ENCODE assay signal across 14 cellular contexts in genomic region chr10:77586719-77587423, GRCh38. TPM values are rescaled to one million over a fixed set of nuclear protein-coding genes. Genes with fewer than 3 reads are reported as not detected.
DNase-seq lines count a peak whose midpoint lies in the region; ATAC-seq, FAIRE-seq and TF ChIP-seq lines count a peak whose summit lies in the region.
"Had no signal": no experiment of that assay in that cellular context is flagged by ENCODE, and none has a peak within 500 bp of the region (broad histone marks: within the 10 kb centered on the region; RNA-seq: fewer than 3 reads in every experiment).

No MANE protein-coding gene starts in this region.

- no peaks in the 10 kb centered on the region for H3K9me3 Mint-ChIP-seq in T-cell
- H3K9me3 Mint-ChIP-seq: activated CD8-positive, alpha-beta T cell treated with anti-CD3 and anti-CD28 coated beads for 36 hours had no signal

- no peaks in the 10 kb centered on the region for H3K79me1 ChIP-seq in mesendoderm (ENCODE audit: low read length)

- TF ChIP-seq EP300 in HepG2 (IDR thresholded peaks at IDR 0.05; ENCODE audit: low read depth in 2 of 2, low read length in 2 of 2) (no peak), HepG2 (CRISPR knock-in tag; IDR thresholded peaks at IDR 0.05; ENCODE audit: borderline replicate concordance) (no peak)

- POLR2A ChIA-PET in HepG2 (lab: Yijun Ruan, JAX) (no interaction called here), T-cell (lab: Charles Lee) (interaction anchor here in 1 of 2 donors (0.5 kb wide), 1 partner anchor 163 kb away, joined by 9 read pairs; no protein-coding TSS in a partner anchor)

- H4K8ac ChIP-seq in mesendoderm (ENCODE audit: low read depth, low read length), result no peak overlapping the region

- no peak overlapping the region for H3K4me2 ChIP-seq in HepG2 (ENCODE audit: low read depth, low read length)
- no peak overlapping the region for H3K4me2 ChIP-seq in mesendoderm (ENCODE audit: low read length)

- intact Hi-C loops in right lobe of liver (cut with DNase I) (no loop called here), HepG2 (cut with micrococcal nuclease; ENCODE audit: unreplicated experiment) (no loop called here)

- H4K20me1 ChIP-seq in HepG2 (ENCODE audit: insufficient read depth, low read length), result no peaks in the 10 kb centered on the region

- peak in 2 of 3 donors; percentile 71 to 74 for DNase-seq in right lobe of liver
- DNase-seq in HepG2 (ENCODE audit: low spot score), result no peak
- DNase-seq in bronchial epithelial cell (ENCODE audit: low read depth), result peak; percentile 88
- peak; percentile 62 for DNase-seq in mucosa of gallbladder (ENCODE audit: low spot score)
- no peak for DNase-seq in NCI-H345 treated with DMSO at 0.1 percent for 48 hours (lab: John Stamatoyannopoulos, UW; ENCODE audit: unreplicated experiment)
- DNase-seq in mesendoderm, result no peak
- DNase-seq in T-cell, result no peak
- DNase-seq in stimulated activated CD4-positive, alpha-beta T cell treated with anti-CD3 and anti-CD28 coated beads, Interleukin-1b, Interleukin-23, amount 100 ng/mL, for 48 hours, result no peak
- DNase-seq: activated CD8-positive, alpha-beta T cell treated with anti-CD3 and anti-CD28 coated beads for 36 hours; BE2C; cortex of kidney; islet precursor cell; testis had no signal

- H3K27me3 ChIP-seq in right lobe of liver, result no peaks in the 10 kb centered on the region
- H3K27me3 ChIP-seq in HepG2 (ENCODE audit: control insufficient read depth in 1 of 2, insufficient read depth in 2 of 2, low read length in 2 of 2), result peaks cover 3 to 8% of the 10 kb centered on the region in 2 experiments; a peak in 4 of 5 replicates
- no peaks in the 10 kb centered on the region for H3K27me3 ChIP-seq in bronchial epithelial cell (ENCODE audit: control insufficient read depth, insufficient read depth, low read length)
- H3K27me3 ChIP-seq in mesendoderm (ENCODE audit: insufficient read depth, low read length, poor library complexity), result no peaks in the 10 kb centered on the region
- H3K27me3 ChIP-seq: BE2C, testis had no signal

- TF ChIP-seq CTCF in right lobe of liver (IDR thresholded peaks at IDR 0.05) (peak in 1 of 4 donors; percentile 6), HepG2 (CRISPR knock-in tag; IDR thresholded peaks at IDR 0.05) (no peak), bronchial epithelial cell (IDR thresholded peaks at IDR 0.05; ENCODE audit: insufficient read depth, low read length, severe bottlenecking) (peak; percentile 9)

- no peak for TF ChIP-seq RAD21 in HepG2 (CRISPR knock-in tag; IDR thresholded peaks at IDR 0.05)

- in situ Hi-C loops in HepG2 (cut with HindIII; ENCODE audit: extremely low pct_ligation_motif_present, low pct_unique_long_range_greater_than_20kb), result no loop called here

- CTCF ChIA-PET in HepG2 (lab: Yijun Ruan, JAX; ENCODE audit: low intra/inter-chr PET ratio, low total read pairs), result no interaction called here
- CTCF ChIA-PET in T-cell (lab: Charles Lee), result no interaction called here

- H3K4me1 Mint-ChIP-seq in T-cell, result no peaks in the 10 kb centered on the region

- H3K4me3 ChIP-seq in right lobe of liver, result no peak overlapping the region
- no peak overlapping the region for H3K4me3 ChIP-seq in HepG2 (replicated peaks in 1 of 3; ENCODE audit: insufficient read depth in 1 of 3, low read depth in 2 of 3, low read length in 3 of 3)
- no peak overlapping the region for H3K4me3 ChIP-seq in bronchial epithelial cell (ENCODE audit: low read depth, low read length)
- H3K4me3 ChIP-seq in mesendoderm (ENCODE audit: low read length), result no peak overlapping the region
- H3K4me3 ChIP-seq: testis had no signal

- peak; percentile 12 for TF ChIP-seq POLR2A in right lobe of liver (IDR thresholded peaks at IDR 0.05)
- no peak for TF ChIP-seq POLR2A in HepG2 (IDR thresholded peaks at IDR 0.05; ENCODE audit: insufficient read depth in 1 of 2, low read depth in 2 of 2, low read length in 2 of 2)

- H3K4me3 Mint-ChIP-seq in T-cell, result no peak overlapping the region
- H3K4me3 Mint-ChIP-seq: activated CD8-positive, alpha-beta T cell treated with anti-CD3 and anti-CD28 coated beads for 36 hours had no signal

- no peak overlapping the region for H2BK15ac ChIP-seq in mesendoderm (replicated peaks; ENCODE audit: low read depth)

- H3K23ac ChIP-seq in mesendoderm (ENCODE audit: low read length), result no peak overlapping the region

- peak overlapping the region in 1 of 3 donors; percentile 50 for H3K27ac ChIP-seq in right lobe of liver
- H3K27ac ChIP-seq in HepG2 (ENCODE audit: extremely low read length, insufficient read depth, low read length), result no peak overlapping the region
- no peak overlapping the region for H3K27ac ChIP-seq in mesendoderm (ENCODE audit: low read depth, low read length)
- H3K27ac ChIP-seq: testis had no signal

- H2BK5ac ChIP-seq in mesendoderm (ENCODE audit: low read length), result no peak overlapping the region

- no peak overlapping the region for H4K5ac ChIP-seq in mesendoderm (ENCODE audit: low read length)

- no peak overlapping the region for H2BK120ac ChIP-seq in mesendoderm (ENCODE audit: low read depth, low read length)

- H3K79me2 ChIP-seq in HepG2 (ENCODE audit: insufficient read depth, low read length) (no peaks in the 10 kb centered on the region), mesendoderm (ENCODE audit: control insufficient read depth, insufficient read depth, low read length) (no peaks in the 10 kb centered on the region)

- BruUV-seq in HepG2 (replicated peaks; lab: Mats Ljungman, UMichigan), result no TSS peak

- H3K27me3 Mint-ChIP-seq in T-cell, result peaks cover 2 to 10% of the 10 kb centered on the region in 2 donors
- H3K27me3 Mint-ChIP-seq: activated CD8-positive, alpha-beta T cell treated with anti-CD3 and anti-CD28 coated beads for 36 hours had no signal

- ATAC-seq in right lobe of liver (peak; percentile 60 to 80 (median 67)), HepG2 (no peak), T-cell (replicated peaks in 1 of 4) (no peak)
- ATAC-seq: activated CD8-positive, alpha-beta T cell treated with anti-CD3 and anti-CD28 coated beads for 36 hours had no signal

- H3K36me3 ChIP-seq in right lobe of liver (no peaks in the 10 kb centered on the region), HepG2 (replicated peaks in 1 of 2; ENCODE audit: control insufficient read depth in 1 of 2, insufficient read depth in 2 of 2, low read length in 2 of 2) (no peaks in the 10 kb centered on the region), bronchial epithelial cell (ENCODE audit: control insufficient read depth, insufficient read depth, low read length) (no peaks in the 10 kb centered on the region), mesendoderm (ENCODE audit: control insufficient read depth, insufficient read depth, low read length) (no peaks in the 10 kb centered on the region)
- H3K36me3 ChIP-seq: BE2C had no signal

- H2AFZ ChIP-seq in HepG2 (ENCODE audit: low read length), result no peak overlapping the region

- H2AK5ac ChIP-seq in mesendoderm (ENCODE audit: low read length), result no peak overlapping the region

- no peak overlapping the region for H3K56ac ChIP-seq in mesendoderm (ENCODE audit: low read length)

- FAIRE-seq in HepG2 (lab: Jason Lieb, UNC) (no peak), bronchial epithelial cell (lab: Jason Lieb, UNC) (peak; percentile 52)
- FAIRE-seq: GM18507 had no signal

- H3K18ac ChIP-seq in mesendoderm (ENCODE audit: low read length), result no peak overlapping the region

- no peak overlapping the region for H3K9ac ChIP-seq in HepG2 (ENCODE audit: insufficient read depth, low read depth, low read length)
- H3K9ac ChIP-seq in mesendoderm (ENCODE audit: low read length), result no peak overlapping the region

- H3K27ac Mint-ChIP-seq in T-cell, result no peak overlapping the region
- H3K27ac Mint-ChIP-seq: activated CD8-positive, alpha-beta T cell treated with anti-CD3 and anti-CD28 coated beads for 36 hours had no signal

- H3K4ac ChIP-seq in mesendoderm (ENCODE audit: low read depth, low read length), result no peak overlapping the region

- H3K4me1 ChIP-seq in right lobe of liver, result peaks cover 0 to 24% (median 0%) of the 10 kb centered on the region in 4 donors
- H3K4me1 ChIP-seq in HepG2 (ENCODE audit: insufficient read depth, low read length), result no peaks in the 10 kb centered on the region
- H3K4me1 ChIP-seq in mesendoderm (ENCODE audit: control insufficient read depth, low read depth, low read length), result no peaks in the 10 kb centered on the region
- H3K4me1 ChIP-seq: testis had no signal

- 71% methylated on average over 7 of the region's 7 CpGs for WGBS in right lobe of liver (ENCODE audit: insufficient coverage, low coverage, low lambda C conversion rate, missing lambda C conversion rate)
- WGBS in HepG2 (ENCODE audit: low lambda C conversion rate), result 20% methylated on average over 7 of the region's 7 CpGs
- no CpG with 5 or more reads among the region's 7 CpGs for WGBS in mesendoderm (ENCODE audit: extremely low coverage, insufficient coverage, low lambda C conversion rate)

- H3K9me3 ChIP-seq in right lobe of liver (no peaks in the 10 kb centered on the region), HepG2 (ENCODE audit: low read length) (no peaks in the 10 kb centered on the region)
- H3K9me3 ChIP-seq: BE2C, testis had no signal

- H3K36me3 Mint-ChIP-seq in T-cell, result no peaks in the 10 kb centered on the region

RNA-seq across cellular contexts. Expression of gene KCNMA1, which starts 50.7 kb away (rescaled TPM):
- total RNA-seq in right lobe of liver (10 to 100 TPM in 4 of 6 experiments, 1 to 10 TPM in 2; 5.7 to 48.0 (median 15.1) TPM), HepG2 (2016; rRNA removed; fragmentation: Illumina TruSeq; extraction: Trizol) (0.02 TPM in 1 of 2 replicates, not detected in the other), bronchial epithelial cell (15.8 and 16.3 TPM in 2 replicates), mucosa of gallbladder (101 TPM), T-cell (1 to 10 TPM in 1 of 5 donors, under 1 TPM in 4; 0.14 to 1.6 (median 0.60) TPM)
- not detected in 2 replicates for total RNA-seq in HepG2 (2016; cell fraction: cytosol; rRNA removed; fragmentation: Illumina TruSeq; extraction: Trizol; ENCODE audit: low read depth)
- not detected in 2 replicates for total RNA-seq in HepG2 (2016; cell fraction: insoluble cytoplasmic fraction; rRNA removed; fragmentation: Illumina TruSeq; extraction: Trizol)
- not detected in 2 replicates for total RNA-seq in HepG2 (2016; cell fraction: membrane; rRNA removed; fragmentation: Illumina TruSeq; extraction: Trizol)
- not detected in 2 replicates for total RNA-seq in HepG2 (2016; cell fraction: nucleus; rRNA removed; fragmentation: Illumina TruSeq; extraction: Trizol)
- polyA plus RNA-seq in HepG2 (2011; rRNA removed), result not detected in 2 replicates
- not detected in 2 replicates for polyA plus RNA-seq in HepG2 (2011; cell fraction: cytosol; rRNA removed)
- polyA plus RNA-seq in HepG2 (2011; cell fraction: nucleus; rRNA removed), result 0.07 TPM in 1 of 2 replicates, not detected in the other
- not detected in 2 replicates for polyA plus RNA-seq in HepG2 (2012)
- not detected in 2 replicates for polyA plus RNA-seq in HepG2 (2016; cell fraction: cytosol; fragmentation: Illumina TruSeq; extraction: Trizol; ENCODE audit: low read depth)
- polyA plus RNA-seq in HepG2 (2016; cell fraction: insoluble cytoplasmic fraction; fragmentation: Illumina TruSeq; extraction: Trizol; ENCODE audit: low read depth), result not detected in 2 replicates
- polyA plus RNA-seq in HepG2 (2016; cell fraction: membrane; fragmentation: Illumina TruSeq; extraction: Trizol; ENCODE audit: low read depth), result not detected in 2 replicates
- not detected in 2 replicates for polyA plus RNA-seq in HepG2 (2016; cell fraction: nucleus; fragmentation: Illumina TruSeq; extraction: Trizol; ENCODE audit: insufficient read depth, low read depth)
- polyA minus RNA-seq in HepG2 (2011; rRNA and poly(A)+ RNA removed; ENCODE audit: low replicate concordance), result 0.28 TPM in 1 of 2 replicates, not detected in the other
- not detected in 2 replicates for polyA minus RNA-seq in HepG2 (2011; cell fraction: cytosol; rRNA and poly(A)+ RNA removed)
- not detected in 2 replicates for polyA minus RNA-seq in HepG2 (2011; cell fraction: nucleus; rRNA and poly(A)+ RNA removed)
- polyA plus RNA-seq in mesendoderm (2013, experiment 1 of 2), result 1.4 TPM
- polyA plus RNA-seq in mesendoderm (2013, experiment 2 of 2), result 1.9 TPM

Comparison
In these comparisons a context has a peak if more than half of its experiments do, and no peak if none do; other contexts are left out.
1. ATAC-seq: peak in right lobe of liver (4 of 4); none in HepG2 (single experiment) and T-cell (0 of 4).
2. DNase-seq: peak in right lobe of liver (2 of 3), bronchial epithelial cell (single experiment) and mucosa of gallbladder (single experiment); none in HepG2 (single experiment), NCI-H345 treated with DMSO at 0.1 percent for 48 hours (single experiment), mesendoderm (single experiment), T-cell (0 of 34) and stimulated activated CD4-positive, alpha-beta T cell treated with anti-CD3 and anti-CD28 coated beads, Interleukin-1b, Interleukin-23, amount 100 ng/mL, for 48 hours (single experiment).